Comparison of ENCODE assay signal across 8 cellular contexts in genomic region chr16:88804173-88804551, GRCh38. TPM values are rescaled to one million over a fixed set of nuclear protein-coding genes. Genes with fewer than 3 reads are reported as not detected.
A peak's percentile ranks its signal among the peaks of the same experiment; 100 is the strongest.
DNase-seq lines count a peak whose midpoint lies in the region; ATAC-seq and TF ChIP-seq lines count a peak whose summit lies in the region.

No MANE protein-coding gene starts in this region.

- peak overlapping the region; percentile 68 for H3K27ac Mint-ChIP-seq in activated naive CD4-positive, alpha-beta T cell treated with anti-CD3 and anti-CD28 coated beads, Interleukin-2, amount 10 ng/mL, durations not matched to agents 7 days and 5 days
- no peak overlapping the region for H3K27ac Mint-ChIP-seq in activated B cell treated with CpG ODN at 0.5 μM for 24 hours

- no peak overlapping the region for H3K27ac ChIP-seq in hepatocyte
- H3K27ac ChIP-seq in testis, result no peak overlapping the region

- H4K20me1 ChIP-seq in hepatocyte (ENCODE audit: insufficient read depth, poor library complexity, severe bottlenecking), result no peaks in the 10 kb centered on the region

- TF ChIP-seq CTCF in activated B cell treated with CpG ODN at 0.5 μM for 24 hours (IDR thresholded peaks at IDR 0.05), result no peak
- no peak for TF ChIP-seq CTCF in hepatocyte (IDR thresholded peaks at IDR 0.05; ENCODE audit: poor library complexity)
- no peak for TF ChIP-seq CTCF in testis (IDR thresholded peaks at IDR 0.05)

- no peak overlapping the region for H2AFZ ChIP-seq in hepatocyte

- H3K9me2 ChIP-seq in hepatocyte (replicated peaks; ENCODE audit: insufficient read depth), result no peaks in the 10 kb centered on the region

- intact Hi-C loops in activated B cell treated with CpG ODN at 0.5 μM for 24 hours (cut with micrococcal nuclease), result no loop called here
- intact Hi-C loops in testis (cut with DNase I; ENCODE audit: low total_unique reads), result no loop called here

- no peak for TF ChIP-seq POLR2A in testis (IDR thresholded peaks at IDR 0.05)

- H3K4me1 Mint-ChIP-seq in activated naive CD4-positive, alpha-beta T cell treated with anti-CD3 and anti-CD28 coated beads, Interleukin-2, amount 10 ng/mL, durations not matched to agents 7 days and 5 days, result peaks cover 42% of the 10 kb centered on the region
- H3K4me1 Mint-ChIP-seq in activated B cell treated with CpG ODN at 0.5 μM for 24 hours, result peaks cover 22% of the 10 kb centered on the region

- H3K27me3 Mint-ChIP-seq in activated naive CD4-positive, alpha-beta T cell treated with anti-CD3 and anti-CD28 coated beads, Interleukin-2, amount 10 ng/mL, durations not matched to agents 7 days and 5 days, result no peaks in the 10 kb centered on the region
- H3K27me3 Mint-ChIP-seq in activated B cell treated with CpG ODN at 0.5 μM for 24 hours, result no peaks in the 10 kb centered on the region

- H3K9me3 ChIP-seq in hepatocyte (ENCODE audit: low read depth) (no peaks in the 10 kb centered on the region), testis (no peaks in the 10 kb centered on the region)

- H3K79me2 ChIP-seq in hepatocyte, result peaks cover 16% of the 10 kb centered on the region

- no peaks in the 10 kb centered on the region for H3K9me3 Mint-ChIP-seq in activated naive CD4-positive, alpha-beta T cell treated with anti-CD3 and anti-CD28 coated beads, Interleukin-2, amount 10 ng/mL, durations not matched to agents 7 days and 5 days
- no peaks in the 10 kb centered on the region for H3K9me3 Mint-ChIP-seq in activated B cell treated with CpG ODN at 0.5 μM for 24 hours

- H3K4me2 ChIP-seq in hepatocyte, result peak overlapping the region; percentile 92

- H3K36me3 ChIP-seq in hepatocyte (replicated peaks; ENCODE audit: insufficient read depth, low read depth) (no peaks in the 10 kb centered on the region), testis (ENCODE audit: low read depth, missing control alignments) (no peaks in the 10 kb centered on the region)

- H3K27me3 ChIP-seq in hepatocyte (no peaks in the 10 kb centered on the region), testis (no peaks in the 10 kb centered on the region)

- DNase-seq in activated naive CD4-positive, alpha-beta T cell treated with anti-CD3 and anti-CD28 coated beads, Interleukin-2, amount 10 ng/mL, durations not matched to agents 7 days and 5 days, result no peak
- no peak for DNase-seq in activated naive CD4-positive, alpha-beta T cell treated with Interleukin-2 at 50 U/mL for 16 hours
- DNase-seq in activated B cell treated with CpG ODN at 0.5 μM for 24 hours, result no peak
- DNase-seq in hepatocyte (ENCODE audit: low spot score), result no peak
- no peak for DNase-seq in testis
- DNase-seq in amniotic stem cell (lab: John Stamatoyannopoulos, UW), result no peak

- H3K4me3 ChIP-seq in hepatocyte (peak overlapping the region; percentile 81), testis (peak overlapping the region; percentile 34 to 68)

- H3K4me1 ChIP-seq in hepatocyte (ENCODE audit: insufficient read depth), result peaks cover 11% of the 10 kb centered on the region
- H3K4me1 ChIP-seq in testis, result peaks cover 21% of the 10 kb centered on the region

- POLR2A ChIA-PET in activated B cell treated with CpG ODN at 0.5 μM for 24 hours (lab: Charles Lee), result interaction anchor here (1.7 to 2.5 kb wide), 3 partner anchors 8 to 23 kb away, joined by 4 to 18 read pairs (median 6); partner anchors contain the start of gene APRT

- H3K4me3 Mint-ChIP-seq in activated naive CD4-positive, alpha-beta T cell treated with anti-CD3 and anti-CD28 coated beads, Interleukin-2, amount 10 ng/mL, durations not matched to agents 7 days and 5 days, result peak overlapping the region; percentile 88
- peak overlapping the region; percentile 32 for H3K4me3 Mint-ChIP-seq in activated B cell treated with CpG ODN at 0.5 μM for 24 hours

- CTCF ChIA-PET in activated naive CD4-positive, alpha-beta T cell treated with anti-CD3 and anti-CD28 coated beads, Interleukin-2, amount 10 ng/mL, durations not matched to agents 7 days and 5 days (lab: Charles Lee), result interaction anchor here (1.9 kb wide), 1 partner anchor 22 kb away, joined by 8 read pairs; no protein-coding TSS in a partner anchor
- CTCF ChIA-PET in activated B cell treated with CpG ODN at 0.5 μM for 24 hours (lab: Charles Lee), result interaction anchor here (1.5 to 1.7 kb wide), 2 partner anchors 23 to 67 kb away, joined by 3 to 4 read pairs; no protein-coding TSS in a partner anchor

- WGBS in hepatocyte (ENCODE audit: low lambda C conversion rate, missing lambda C conversion rate), result 3% methylated on average over 9 of the region's 16 CpGs
- 6% methylated on average over 16 of the region's 16 CpGs; no CpG with 5 or more reads in 1 of the 2 donors for WGBS in testis, 2 donors

- ATAC-seq in activated B cell treated with CpG ODN at 0.5 μM for 24 hours (ENCODE audit: low read depth) (no peak), GM21360 (IDR thresholded peaks at IDR 0.05; ENCODE audit: unreplicated experiment) (no peak), HG03439 (IDR thresholded peaks at IDR 0.05; ENCODE audit: unreplicated experiment) (no peak)

- peaks cover 32% of the 10 kb centered on the region for H3K36me3 Mint-ChIP-seq in activated naive CD4-positive, alpha-beta T cell treated with anti-CD3 and anti-CD28 coated beads, Interleukin-2, amount 10 ng/mL, durations not matched to agents 7 days and 5 days
- peaks cover 9% of the 10 kb centered on the region for H3K36me3 Mint-ChIP-seq in activated B cell treated with CpG ODN at 0.5 μM for 24 hours (ENCODE audit: low read depth)

RNA-seq across cellular contexts. Expression of gene CDT1, which starts 0.6 kb away (rescaled TPM):
- total RNA-seq in activated B cell treated with CpG ODN at 0.5 μM for 24 hours (4.3 and 5.5 TPM in 2 replicates), hepatocyte (5.2 and 6.9 TPM in 2 replicates), testis (10 to 100 TPM; 14.9 to 19.1 TPM)
- polyA plus RNA-seq in hepatocyte (5.1 and 6.8 TPM in 2 replicates), testis (ENCODE audit: insufficient read depth, low read depth, low replicate concordance) (11.9 TPM)

RNA-seq across cellular contexts. Expression of gene APRT, which starts 7.6 kb away (rescaled TPM):
- total RNA-seq in activated B cell treated with CpG ODN at 0.5 μM for 24 hours (198 and 209 TPM in 2 replicates), hepatocyte (101 and 119 TPM in 2 replicates), testis (10 to 100 TPM; 62.1 to 82.1 TPM)
- polyA plus RNA-seq in hepatocyte (237 and 273 TPM in 2 replicates), testis (ENCODE audit: insufficient read depth, low read depth, low replicate concordance) (86.0 TPM)

RNA-seq across cellular contexts. Expression of gene PIEZO1, which starts 19.1 kb away (rescaled TPM):
- total RNA-seq in activated B cell treated with CpG ODN at 0.5 μM for 24 hours (75.2 and 85.9 TPM in 2 replicates), hepatocyte (47.0 and 77.0 TPM in 2 replicates), testis (10 to 100 TPM; 40.7 to 44.5 TPM)
- polyA plus RNA-seq in hepatocyte (70.6 and 87.9 TPM in 2 replicates), testis (ENCODE audit: insufficient read depth, low read depth, low replicate concordance) (24.2 TPM)

RNA-seq across cellular contexts. Expression of gene GALNS, which starts 52.6 kb away (rescaled TPM):
- 39.9 and 48.3 TPM in 2 replicates for total RNA-seq in activated B cell treated with CpG ODN at 0.5 μM for 24 hours
- 19.6 and 22.4 TPM in 2 replicates for total RNA-seq in hepatocyte
- polyA plus RNA-seq in hepatocyte, result 38.9 and 53.5 TPM in 2 replicates
- total RNA-seq in testis, result 10 to 100 TPM; 65.3 to 94.4 TPM
- polyA plus RNA-seq in testis (ENCODE audit: insufficient read depth, low read depth, low replicate concordance), result 55.9 TPM

RNA-seq across cellular contexts. Expression of gene TRAPPC2L, which starts 52.8 kb away (rescaled TPM):
- total RNA-seq in activated B cell treated with CpG ODN at 0.5 μM for 24 hours (38.7 and 54.8 TPM in 2 replicates), hepatocyte (58.7 and 70.8 TPM in 2 replicates), testis (10 to 100 TPM; 58.3 to 59.8 TPM)
- polyA plus RNA-seq in hepatocyte (191 and 215 TPM in 2 replicates), testis (ENCODE audit: insufficient read depth, low read depth, low replicate concordance) (216 TPM)
